ENCODE assay signal across 8 cellular contexts in the genomic region with DNA sequence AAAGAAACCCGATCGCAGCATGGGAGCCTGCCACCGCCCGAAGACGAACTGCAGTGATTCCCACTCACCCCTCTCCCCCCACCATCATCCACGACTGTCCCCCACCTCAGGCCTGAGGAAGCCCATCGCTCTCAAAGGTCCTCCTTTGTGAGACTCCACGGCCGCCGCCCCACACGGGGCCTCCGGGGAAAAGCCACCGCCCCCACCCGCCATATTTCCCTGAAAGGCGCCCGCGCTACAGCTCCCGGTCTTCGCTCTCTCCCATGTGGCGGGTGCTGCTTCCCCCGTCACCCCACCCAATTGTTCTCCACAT. TPM values are rescaled to one million over a fixed set of nuclear protein-coding genes. Genes with fewer than 3 reads are reported as not detected.
DNase-seq lines count a peak whose midpoint lies in the region; ATAC-seq and TF ChIP-seq lines count a peak whose summit lies in the region.

No MANE protein-coding gene starts in this region.

- peaks cover 24% of the 10 kb centered on the region for H3K4me1 ChIP-seq in osteoblast (ENCODE audit: insufficient read depth, low read length)

- H4K20me1 ChIP-seq in osteoblast (ENCODE audit: insufficient read depth, low read length): peaks cover 49% of the 10 kb centered on the region

- no peak for TF ChIP-seq CTCF in GM12864 (IDR thresholded peaks at IDR 0.05; ENCODE audit: low read depth, low read length, missing control alignments)
- TF ChIP-seq CTCF in WERI-Rb-1 (IDR thresholded peaks at IDR 0.05; ENCODE audit: low read depth, low read length): no peak
- no peak for TF ChIP-seq CTCF in fibroblast of mammary gland (conservative IDR thresholded peaks at IDR 0.05; ENCODE audit: control insufficient read depth, insufficient read depth, low read depth, low read length)
- no peak for TF ChIP-seq CTCF in osteoblast (IDR thresholded peaks at IDR 0.05; ENCODE audit: extremely low read depth, low read depth, low read length)

- peaks cover 3% of the 10 kb centered on the region for H3K9me3 ChIP-seq in WERI-Rb-1 (ENCODE audit: severe bottlenecking)
- H3K9me3 ChIP-seq in osteoblast (ENCODE audit: low read depth, low read length): no peaks in the 10 kb centered on the region

- H3K27me3 ChIP-seq in WERI-Rb-1 (ENCODE audit: insufficient read depth, low read depth, severe bottlenecking) (no peaks in the 10 kb centered on the region), osteoblast (ENCODE audit: insufficient read depth, low read length) (no peaks in the 10 kb centered on the region)

- H3K4me3 ChIP-seq in GM12864 (ENCODE audit: low read depth, low read length) (peak overlapping the region; percentile 79), WERI-Rb-1 (ENCODE audit: low read depth, low read length) (peak overlapping the region; percentile 98), fibroblast of mammary gland (ENCODE audit: control insufficient read depth, low read depth, low read length) (peak overlapping the region; percentile 99), osteoblast (ENCODE audit: insufficient read depth, low read length) (peak overlapping the region; percentile 99)

- H2AFZ ChIP-seq in osteoblast (ENCODE audit: low read length): no peak overlapping the region

- DNase-seq in GM12864 (ENCODE audit: low read depth): no peak
- DNase-seq in WERI-Rb-1: no peak
- no peak for DNase-seq in fibroblast of mammary gland (ENCODE audit: low read depth)
- DNase-seq in osteoblast (ENCODE audit: insufficient read length, low spot score, missing footprints): peak; percentile 76
- DNase-seq in islet precursor cell: no peak
- no peak for DNase-seq in SKM-1 (lab: John Stamatoyannopoulos, UW; ENCODE audit: unreplicated experiment)
- no peak for DNase-seq in iPS-NIHi11 (ENCODE audit: low spot score)

- peak; percentile 15 for ATAC-seq in HG02759 (IDR thresholded peaks at IDR 0.05; ENCODE audit: unreplicated experiment)

- peaks cover 48% of the 10 kb centered on the region for H3K36me3 ChIP-seq in WERI-Rb-1
- H3K36me3 ChIP-seq in osteoblast (ENCODE audit: insufficient read depth, low read length): peaks cover 15% of the 10 kb centered on the region

- H3K4me2 ChIP-seq in osteoblast (ENCODE audit: insufficient read depth, low read length): peak overlapping the region; percentile 95

- peak overlapping the region; percentile 100 for H3K27ac ChIP-seq in WERI-Rb-1
- peak overlapping the region; percentile 94 for H3K27ac ChIP-seq in osteoblast (ENCODE audit: low read depth, low read length)

- H3K79me2 ChIP-seq in osteoblast (ENCODE audit: insufficient read depth, low read length): peaks cover 57% of the 10 kb centered on the region

RNA-seq across cellular contexts. Expression of gene YWHAE, which starts 0.7 kb away (rescaled TPM):
- 401 and 433 TPM in 2 replicates for total RNA-seq in osteoblast

RNA-seq across cellular contexts. Expression of gene CRK, which starts 56.7 kb away (rescaled TPM):
- total RNA-seq in osteoblast: 102 and 109 TPM in 2 replicates
